Comparison of ENCODE assay signal across 13 cellular contexts in the genomic region with DNA sequence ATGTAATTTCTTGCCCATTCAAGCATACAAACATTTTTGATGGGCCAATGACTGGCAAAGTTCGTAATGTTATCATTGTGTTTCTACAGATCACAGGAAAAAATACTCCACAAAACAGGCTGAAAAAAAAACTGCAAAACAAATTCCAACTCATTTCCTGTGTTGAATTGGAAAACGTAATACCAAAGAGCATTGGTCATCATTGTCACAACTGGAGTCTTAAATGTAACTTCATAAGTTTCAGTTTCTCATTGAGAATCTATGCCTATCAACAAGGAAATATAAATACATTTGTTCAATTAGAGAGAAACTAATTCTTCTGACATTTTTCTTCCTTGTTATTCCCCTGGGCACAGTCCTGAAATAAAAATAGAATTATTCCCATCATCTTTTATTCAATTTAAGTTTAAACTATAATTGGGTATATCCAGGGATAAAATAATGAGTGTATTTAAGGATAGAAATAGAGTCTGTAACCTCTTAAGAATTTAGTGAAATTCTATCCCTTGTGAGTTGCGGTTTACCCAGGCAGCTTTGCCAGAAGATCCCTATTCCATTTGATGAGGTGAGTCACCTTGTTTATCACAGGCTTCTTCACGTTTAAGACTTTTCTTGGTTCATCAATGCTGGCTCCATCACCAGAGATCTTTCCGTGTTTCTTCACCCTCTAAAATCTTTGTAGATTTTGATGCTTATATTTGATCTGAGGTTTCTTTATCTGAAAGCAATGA.
DNase-seq lines count a peak whose midpoint lies in the region; TF ChIP-seq lines count a peak whose summit lies in the region.
"Had no signal": no experiment of that assay in that cellular context is flagged by ENCODE, and none has a peak within 500 bp of the region (broad histone marks: within the 10 kb centered on the region; RNA-seq: fewer than 3 reads in every experiment).

No MANE protein-coding gene starts in this region.

- H3K36me3 ChIP-seq in KOPT-K1 (ENCODE audit: insufficient read depth, low read length), result no peaks in the 10 kb centered on the region
- H3K36me3 ChIP-seq: SJCRH30 had no signal

- TF ChIP-seq CTCF in AG10803 (conservative IDR thresholded peaks at IDR 0.05; ENCODE audit: low read length) (no peak), choroid plexus epithelial cell (conservative IDR thresholded peaks at IDR 0.05; ENCODE audit: low read depth, low read length) (no peak), progenitor cell of endocrine pancreas (IDR thresholded peaks at IDR 0.05; ENCODE audit: unreplicated experiment) (no peak)

- no peaks in the 10 kb centered on the region for H3K9me3 ChIP-seq in KOPT-K1 (ENCODE audit: insufficient read depth, low read length, poor library complexity, severe bottlenecking)
- H3K9me3 ChIP-seq: SJCRH30 had no signal

- H3K27ac Mint-ChIP-seq in progenitor cell of endocrine pancreas, result no peak overlapping the region
- H3K27ac Mint-ChIP-seq: CD14-positive monocyte had no signal

- peak overlapping the region; percentile 61 for H3K27ac ChIP-seq in KOPT-K1 (ENCODE audit: low read depth, low read length, poor library complexity, severe bottlenecking)
- H3K27ac ChIP-seq: SJCRH30 had no signal

- H3K36me3 Mint-ChIP-seq in progenitor cell of endocrine pancreas (ENCODE audit: insufficient read depth), result no peaks in the 10 kb centered on the region
- H3K36me3 Mint-ChIP-seq: CD14-positive monocyte had no signal

- no peak overlapping the region for H3K4me3 Mint-ChIP-seq in progenitor cell of endocrine pancreas (ENCODE audit: low read depth)
- H3K4me3 Mint-ChIP-seq: CD14-positive monocyte had no signal

- H3K27me3 Mint-ChIP-seq in progenitor cell of endocrine pancreas, result no peaks in the 10 kb centered on the region

- peak; percentile 71 for DNase-seq in AG10803 (ENCODE audit: low read depth)
- DNase-seq in choroid plexus epithelial cell (ENCODE audit: low read depth), result peak; percentile 94
- DNase-seq in myocyte (ENCODE audit: low read depth), result peak; percentile 76
- DNase-seq in progenitor cell of endocrine pancreas (ENCODE audit: low spot score, unreplicated experiment), result no peak
- DNase-seq in activated CD8-positive, alpha-beta memory T cell treated with anti-CD3 and anti-CD28 coated beads for 24 hours, result no peak
- DNase-seq in KG1 (lab: John Stamatoyannopoulos, UW), result no peak
- no peak for DNase-seq in NCI-H2107 (lab: John Stamatoyannopoulos, UW)
- DNase-seq: activated T-cell treated with anti-CD3 and anti-CD28 coated beads for 4 hours, NCI-H1436, NCI-H82 had no signal

- peaks cover 6% of the 10 kb centered on the region for H3K9me3 Mint-ChIP-seq in progenitor cell of endocrine pancreas (ENCODE audit: low read depth)

- peak overlapping the region; percentile 4 for H3K4me3 ChIP-seq in AG10803 (ENCODE audit: low read length)
- H3K4me3 ChIP-seq in choroid plexus epithelial cell (ENCODE audit: low read depth, low read length), result no peak overlapping the region
- H3K4me3 ChIP-seq: SJCRH30 had no signal

- H3K4me1 Mint-ChIP-seq in progenitor cell of endocrine pancreas (ENCODE audit: low read depth), result no peaks in the 10 kb centered on the region
- H3K4me1 Mint-ChIP-seq: CD14-positive monocyte had no signal

Comparison
In these comparisons a context has a peak if more than half of its experiments do, and no peak if none do; other contexts are left out.
1. DNase-seq: peak in AG10803 (single experiment), choroid plexus epithelial cell (single experiment) and myocyte (single experiment); none in progenitor cell of endocrine pancreas (single experiment), activated CD8-positive, alpha-beta memory T cell treated with anti-CD3 and anti-CD28 coated beads for 24 hours (single experiment), KG1 (single experiment) and NCI-H2107 (single experiment).